ENCODE assay signal across 1 cellular context in genomic region chr2:106470658-106471057, GRCh38.
A peak's percentile ranks its signal among the peaks of the same experiment; 100 is the strongest.
TF ChIP-seq lines count a peak whose summit lies in the region.

No MANE protein-coding gene starts in this region.

TF ChIP-seq in HepG2, 621 proteins besides CTCF, POLR2A, EP300 and RAD21:
- peak; percentile 74 for TF ChIP-seq STAG1 (CRISPR knock-in tag; IDR thresholded peaks at IDR 0.05)
TF ChIP-seq in HepG2: peak in this region for 1; not testable (repeated sequence) for 620.
